ENCODE assay signal across 13 cellular contexts in genomic region chr6:37074053-37074827, GRCh38.
A peak's percentile ranks its signal among the peaks of the same experiment; 100 is the strongest.
DNase-seq lines count a peak whose midpoint lies in the region; ATAC-seq and TF ChIP-seq lines count a peak whose summit lies in the region.
"Had no signal": no experiment of that assay in that cellular context is flagged by ENCODE, and none has a peak within 500 bp of the region (broad histone marks: within the 10 kb centered on the region; RNA-seq: fewer than 3 reads in every experiment).

No MANE protein-coding gene starts in this region.

- DNase-seq in Right ventricle myocardium inferior (ENCODE audit: missing footprints), result peak; percentile 80
- DNase-seq in cardiac septum (ENCODE audit: low spot score), result no peak
- peak; percentile 75 to 91 for DNase-seq in cardiac fibroblast (ENCODE audit: low read depth in 2 of 2)
- DNase-seq in right lobe of liver, result peak in 1 of 3 donors; percentile 64
- DNase-seq in amniotic stem cell (lab: John Stamatoyannopoulos, UW), result no peak
- no peak for DNase-seq in NCI-H187 treated with DMSO at 0.1 percent for 48 hours (lab: John Stamatoyannopoulos, UW)
- DNase-seq in HK-2 (ENCODE audit: unreplicated experiment), result no peak
- DNase-seq: activated CD8-positive, alpha-beta T cell treated with anti-CD3 and anti-CD28 coated beads for 36 hours; activated naive CD4-positive, alpha-beta T cell treated with anti-CD3 and anti-CD28 coated beads, Interleukin-2, amount 50 U/mL, for 16 hours; cortex of kidney; NCI-H1105 treated with DMSO at 0.1 percent for 48 hours; thyroid gland had no signal

- ATAC-seq in Right ventricle myocardium inferior (peak; percentile 87), right lobe of liver (peak; percentile 69 to 78 (median 72)), GM18505 (IDR thresholded peaks at IDR 0.05; ENCODE audit: unreplicated experiment) (no peak)
- ATAC-seq: activated CD8-positive, alpha-beta T cell treated with anti-CD3 and anti-CD28 coated beads for 36 hours had no signal

- peaks cover 0 to 54% (median 12%) of the 10 kb centered on the region in 4 donors for H3K4me1 ChIP-seq in right lobe of liver
- H3K4me1 ChIP-seq: thyroid gland had no signal

- H3K27ac ChIP-seq in right lobe of liver, result peak overlapping the region; percentile 46 to 68 (median 61)
- H3K27ac ChIP-seq: thyroid gland had no signal

- H3K9me3 ChIP-seq in right lobe of liver, result no peaks in the 10 kb centered on the region
- H3K9me3 ChIP-seq: thyroid gland had no signal

- H3K27me3 ChIP-seq in right lobe of liver, result no peaks in the 10 kb centered on the region
- H3K27me3 ChIP-seq: thyroid gland had no signal

- intact Hi-C loops in Right ventricle myocardium inferior (cut with DNase I) (no loop called here), cardiac septum (cut with DNase I) (no loop called here), right lobe of liver (cut with DNase I) (no loop called here)

- no peak overlapping the region for H3K4me3 ChIP-seq in cardiac fibroblast (replicated peaks in 1 of 2; ENCODE audit: low read depth in 2 of 2, low read length in 2 of 2)
- H3K4me3 ChIP-seq in right lobe of liver, result no peak overlapping the region
- H3K4me3 ChIP-seq: thyroid gland had no signal

- 66% methylated on average over 4 of the region's 12 CpGs for WGBS in right lobe of liver (ENCODE audit: insufficient coverage, low coverage, low lambda C conversion rate, missing lambda C conversion rate)

- TF ChIP-seq CTCF in cardiac fibroblast (IDR thresholded peaks at IDR 0.05; ENCODE audit: low read depth, low read length), result no peak
- TF ChIP-seq CTCF in right lobe of liver (IDR thresholded peaks at IDR 0.05), result no peak

- no peaks in the 10 kb centered on the region for H3K36me3 ChIP-seq in right lobe of liver
- H3K36me3 ChIP-seq: thyroid gland had no signal

- no peak for TF ChIP-seq POLR2A in right lobe of liver (IDR thresholded peaks at IDR 0.05)
- TF ChIP-seq POLR2A in GM18505 (IDR thresholded peaks at IDR 0.05; ENCODE audit: borderline replicate concordance, extremely low read depth, insufficient read depth, insufficient read length), result no peak

Comparison
In these comparisons a context has a peak if more than half of its experiments do, and no peak if none do; other contexts are left out.
1. DNase-seq: peak in Right ventricle myocardium inferior (single experiment) and cardiac fibroblast (2 of 2); none in cardiac septum (single experiment), amniotic stem cell (single experiment), NCI-H187 treated with DMSO at 0.1 percent for 48 hours (single experiment) and HK-2 (single experiment).